Comparison of ENCODE assay signal across 11 cellular contexts in genomic region chr13:29702912-29703351, GRCh38.
DNase-seq lines count a peak whose midpoint lies in the region; ATAC-seq and TF ChIP-seq lines count a peak whose summit lies in the region.
"Had no signal": no experiment of that assay in that cellular context is flagged by ENCODE, and none has a peak within 500 bp of the region (broad histone marks: within the 10 kb centered on the region; RNA-seq: fewer than 3 reads in every experiment).

No MANE protein-coding gene starts in this region.

- TF ChIP-seq POLR2A in IMR-90 (IDR thresholded peaks at IDR 0.05; ENCODE audit: low read depth, low read length): no peak

- H2AK9ac ChIP-seq in IMR-90 (replicated peaks; ENCODE audit: low read depth, low read length, poor library complexity): no peak overlapping the region

- no peaks in the 10 kb centered on the region for H3K27me3 ChIP-seq in A673 (replicated peaks; ENCODE audit: insufficient read depth, low read depth, low read length, poor library complexity)
- peaks cover 7% of the 10 kb centered on the region for H3K27me3 ChIP-seq in IMR-90 (ENCODE audit: control insufficient read depth, insufficient read depth, low read length)
- H3K27me3 ChIP-seq: BLaER1 treated with 17β-estradiol and CSF1 and Interleukin-3, amounts not matched to agents 10 nM and 100 nM had no signal

- no peak overlapping the region for H2AK5ac ChIP-seq in IMR-90 (ENCODE audit: low read depth, low read length)

- ATAC-seq in IMR-90 (ENCODE audit: low read depth): peak; percentile 59
- ATAC-seq in left lobe of liver: peak; percentile 52
- no peak for ATAC-seq in GM18519 (IDR thresholded peaks at IDR 0.05; ENCODE audit: low FRiP score, unreplicated experiment)

- no peak overlapping the region for H4K5ac ChIP-seq in IMR-90 (ENCODE audit: low read depth, low read length)

- no peak overlapping the region for H3K9ac ChIP-seq in IMR-90 (ENCODE audit: low read depth, low read length)
- H3K9ac ChIP-seq: BLaER1 treated with 17β-estradiol and CSF1 and Interleukin-3, amounts not matched to agents 10 nM and 100 nM had no signal

- no peaks in the 10 kb centered on the region for H3K9me3 Mint-ChIP-seq in chondrocyte (ENCODE audit: low read depth)
- H3K9me3 Mint-ChIP-seq: central memory CD8-positive, alpha-beta T cell had no signal

- H3K27ac Mint-ChIP-seq in chondrocyte (ENCODE audit: unreplicated experiment): peak overlapping the region; percentile 75

- H3K23ac ChIP-seq in IMR-90 (ENCODE audit: low read depth, low read length): 0 out of 2 replicates have a peak overlapping the region, but pooled peaks have one; percentile 45

- TF ChIP-seq CTCF in A673 (conservative IDR thresholded peaks at IDR 0.05; ENCODE audit: low read depth, low read length) (no peak), IMR-90 (conservative IDR thresholded peaks at IDR 0.05; ENCODE audit: low read depth, low read length) (no peak), chondrocyte (IDR thresholded peaks at IDR 0.05) (no peak)

- no peak for TF ChIP-seq RAD21 in IMR-90 (IDR thresholded peaks at IDR 0.05; ENCODE audit: low read length)

- 0 out of 2 replicates have a peak, but pooled peaks cover 3% of the 10 kb centered on the region for H4K20me1 ChIP-seq in IMR-90 (ENCODE audit: insufficient read depth, low read length)
- H4K20me1 ChIP-seq: BLaER1 treated with 17β-estradiol and CSF1 and Interleukin-3, amounts not matched to agents 10 nM and 100 nM had no signal

- H2BK5ac ChIP-seq in IMR-90 (ENCODE audit: low read depth, low read length, poor library complexity, severe bottlenecking): no peak overlapping the region

- H3K79me1 ChIP-seq in IMR-90 (ENCODE audit: low read depth in 1 of 2, low read length in 2 of 2): no peaks in the 10 kb centered on the region

- peak overlapping the region; percentile 43 for H3K4me3 Mint-ChIP-seq in chondrocyte (ENCODE audit: unreplicated experiment)
- H3K4me3 Mint-ChIP-seq: central memory CD8-positive, alpha-beta T cell had no signal

- H3K4me3 ChIP-seq in A673 (ENCODE audit: low read depth, low read length, poor library complexity, severe bottlenecking): no peak overlapping the region
- H3K4me3 ChIP-seq in IMR-90 (ENCODE audit: insufficient read depth, low read depth, low read length): no peak overlapping the region
- H3K4me3 ChIP-seq: BLaER1 treated with 17β-estradiol and CSF1 and Interleukin-3, amounts not matched to agents 10 nM and 100 nM had no signal

- POLR2A ChIA-PET in A673 (lab: Charles Lee; ENCODE audit: low non-redundant PET) (no interaction called here), IMR-90 (lab: Charles Lee; ENCODE audit: unreplicated experiment) (no interaction called here)

- 55% methylated on average over 5 of the region's 13 CpGs; no CpG with 5 or more reads in 1 of the 2 experiments for WGBS in IMR-90 (ENCODE audit: extremely low coverage in 2 of 2, insufficient read length in 1 of 2), 2 experiments

- H2BK20ac ChIP-seq in IMR-90 (ENCODE audit: low read depth, low read length): no peak overlapping the region

- no peaks in the 10 kb centered on the region for H3K36me3 ChIP-seq in A673 (ENCODE audit: insufficient read depth, low read length, poor library complexity, severe bottlenecking)
- no peaks in the 10 kb centered on the region for H3K36me3 ChIP-seq in IMR-90 (ENCODE audit: control insufficient read depth, insufficient read depth, low read length)
- H3K36me3 ChIP-seq: BLaER1 treated with 17β-estradiol and CSF1 and Interleukin-3, amounts not matched to agents 10 nM and 100 nM had no signal

- H3K14ac ChIP-seq in IMR-90 (replicated peaks; ENCODE audit: low read depth, low read length): 0 out of 2 replicates have a peak overlapping the region, but pooled peaks have one; percentile 16

- H3K27ac ChIP-seq in A673 (ENCODE audit: low read depth, low read length, poor library complexity, severe bottlenecking): no peak overlapping the region
- no peak overlapping the region for H3K27ac ChIP-seq in IMR-90 (ENCODE audit: insufficient read depth, low read length)
- H3K27ac ChIP-seq: BLaER1 treated with 17β-estradiol and CSF1 and Interleukin-3, amounts not matched to agents 10 nM and 100 nM had no signal

- DNase-seq in A673 (ENCODE audit: low spot score): peak; percentile 76
- peak; percentile 69 for DNase-seq in IMR-90
- DNase-seq in chondrocyte (ENCODE audit: low spot score): no peak
- no peak for DNase-seq in left lobe of liver (ENCODE audit: low spot score)
- DNase-seq in NCI-H2196 treated with DMSO at 0.1 percent for 48 hours (lab: John Stamatoyannopoulos, UW; ENCODE audit: unreplicated experiment): no peak
- no peak for DNase-seq in KBM-7
- no peak for DNase-seq in stimulated activated CD4-positive, alpha-beta T cell treated with anti-CD3 and anti-CD28 coated beads, Interleukin-15, amount 100 ng/mL, for 24 hours
- DNase-seq: activated CD4-positive, CD25-positive, alpha-beta regulatory T cell had no signal

- no peak overlapping the region for H2BK120ac ChIP-seq in IMR-90 (ENCODE audit: low read depth, low read length)

- H3K36me3 Mint-ChIP-seq in chondrocyte (ENCODE audit: low read depth): no peaks in the 10 kb centered on the region

- H3K9me3 ChIP-seq in A673 (ENCODE audit: low read depth, low read length, poor library complexity, severe bottlenecking) (no peaks in the 10 kb centered on the region), IMR-90 (ENCODE audit: control insufficient read depth, insufficient read depth, low read length) (no peaks in the 10 kb centered on the region)
- H3K9me3 ChIP-seq: BLaER1 treated with 17β-estradiol and CSF1 and Interleukin-3, amounts not matched to agents 10 nM and 100 nM had no signal

- 0 out of 2 replicates have a peak, but pooled peaks cover 4% of the 10 kb centered on the region for H3K9me1 ChIP-seq in IMR-90 (ENCODE audit: insufficient read depth, low read length)

- no peaks in the 10 kb centered on the region for H3K27me3 Mint-ChIP-seq in chondrocyte (ENCODE audit: low read depth)

- H2BK15ac ChIP-seq in IMR-90 (ENCODE audit: low read depth, low read length): no peak overlapping the region

- intact Hi-C loops in A673 (cut with micrococcal nuclease; ENCODE audit: unreplicated experiment) (no loop called here), IMR-90 (cut with micrococcal nuclease) (no loop called here)

- no peak overlapping the region for H3K56ac ChIP-seq in IMR-90 (ENCODE audit: extremely low read depth, insufficient read depth, low read length)

- BruUV-seq in A673 (replicated peaks; lab: Mats Ljungman, UMichigan) (no TSS peak), IMR-90 (replicated peaks; lab: Mats Ljungman, UMichigan) (no TSS peak)

- H4K8ac ChIP-seq in IMR-90 (ENCODE audit: low read depth in 2 of 2, low read length in 2 of 2): no peak overlapping the region

- no peak overlapping the region for H4K91ac ChIP-seq in IMR-90 (ENCODE audit: insufficient read depth, low read depth, low read length)

- H3K18ac ChIP-seq in IMR-90 (ENCODE audit: low read depth, low read length): no peak overlapping the region

- H3K4me1 ChIP-seq in A673 (ENCODE audit: insufficient read depth, low read length, poor library complexity, severe bottlenecking) (peaks cover 8% of the 10 kb centered on the region), IMR-90 (ENCODE audit: control insufficient read depth, insufficient read depth, low read length) (no peaks in the 10 kb centered on the region)
- H3K4me1 ChIP-seq: BLaER1 treated with 17β-estradiol and CSF1 and Interleukin-3, amounts not matched to agents 10 nM and 100 nM had no signal

- in situ Hi-C loops in IMR-90 (cut with MboI; ENCODE audit: low sequenced_read_pairs) (no loop called here), KBM-7 (cut with MboI; ENCODE audit: low pct_unique_long_range_greater_than_20kb, low sequenced_read_pairs) (loop anchor here (25.0 kb wide), 1 partner anchor 191 kb away; no protein-coding TSS in a partner anchor)

- peaks cover 25% of the 10 kb centered on the region for H3K4me1 Mint-ChIP-seq in chondrocyte (ENCODE audit: low read depth)
- H3K4me1 Mint-ChIP-seq: central memory CD8-positive, alpha-beta T cell had no signal

- dilution Hi-C loops in IMR-90 (cut with HindIII; ENCODE audit: low sequenced_read_pairs, unreplicated experiment): no loop called here

- H3K4me2 ChIP-seq in IMR-90 (ENCODE audit: low read depth, low read length): peak overlapping the region; percentile 18; the same call in 1 of the 2 replicates
- H3K4me2 ChIP-seq: BLaER1 treated with 17β-estradiol and CSF1 and Interleukin-3, amounts not matched to agents 10 nM and 100 nM had no signal

- CTCF ChIA-PET in A673 (lab: Charles Lee): no interaction called here
- CTCF ChIA-PET in IMR-90 (lab: Yijun Ruan, JAX): interaction anchor here (0.6 to 2.8 kb wide), 2 partner anchors 147 to 195 kb away, joined by 3 to 11 read pairs; no protein-coding TSS in a partner anchor

- peak overlapping the region; percentile 30; the same call in 1 of the 2 replicates for H3K4ac ChIP-seq in IMR-90 (ENCODE audit: low read depth, low read length)

- peak overlapping the region; percentile 76 for H2AFZ ChIP-seq in IMR-90 (replicated peaks; ENCODE audit: low read length, poor library complexity)

TF ChIP-seq in IMR-90, 13 proteins besides CTCF, POLR2A, EP300 and RAD21:
- TF ChIP-seq FOS (IDR thresholded peaks at IDR 0.05; ENCODE audit: low read depth, low read length) (0 out of 2 replicates have a peak, but pooled peaks have one; percentile 20), CEBPB (IDR thresholded peaks at IDR 0.05; ENCODE audit: low read depth, low read length) (peak; percentile 66), MAZ (IDR thresholded peaks at IDR 0.05; ENCODE audit: borderline replicate concordance, low read depth, low read length) (no peak), RFX5 (IDR thresholded peaks at IDR 0.05; ENCODE audit: low read depth, low read length) (no peak), BHLHE40 (IDR thresholded peaks at IDR 0.05; ENCODE audit: low read depth, low read length) (0 out of 2 replicates have a peak, but pooled peaks have one; percentile 21)
TF ChIP-seq in IMR-90: peak in this region for 3.

Comparison
In these comparisons a context has a peak if more than half of its experiments do, and no peak if none do; other contexts are left out.
1. DNase-seq: peak in A673 (single experiment) and IMR-90 (single experiment); none in chondrocyte (single experiment), left lobe of liver (single experiment), NCI-H2196 treated with DMSO at 0.1 percent for 48 hours (single experiment), KBM-7 (single experiment) and stimulated activated CD4-positive, alpha-beta T cell treated with anti-CD3 and anti-CD28 coated beads, Interleukin-15, amount 100 ng/mL, for 24 hours (single experiment).